24 cellular contexts compared by ENCODE assay signal in genomic region chr2:65580824-65581223, GRCh38.
"Had no signal": no experiment of that assay in that cellular context is flagged by ENCODE, and none has a peak within 500 bp of the region (broad histone marks: within the 10 kb centered on the region; RNA-seq: fewer than 3 reads in every experiment).

No MANE protein-coding gene starts in this region.

- H3K4me3 ChIP-seq: adrenal gland, SJCRH30 had no signal

- H3K4me2 ChIP-seq: SK-N-SH had no signal

- DNase-seq: activated CD4-positive, alpha-beta memory T cell treated with anti-CD3 and anti-CD28 coated beads, Interleukin-2, amount 10 ng/mL, durations not matched to agents 7 days and 5 days; activated CD4-positive, alpha-beta T cell treated with anti-CD3 and anti-CD28 coated beads, Interleukin-2, amount 10 ng/mL, durations not matched to agents 7 days and 5 days; activated CD4-positive, CD25-positive, alpha-beta regulatory T cell; activated CD8-positive, alpha-beta memory T cell treated with anti-CD3 and anti-CD28 coated beads, Interleukin-2, amount 50 U/mL, for 4 hours; activated gamma-delta T cell treated with Interleukin-2 at 50 U/mL for 16 hours; activated naive CD4-positive, alpha-beta T cell treated with anti-CD3 and anti-CD28 coated beads, Interleukin-2, amount 50 U/mL, for 16 hours; activated naive CD8-positive, alpha-beta T cell treated with anti-CD3 and anti-CD28 coated beads, Interleukin-2, amount 10 ng/mL, durations not matched to agents 7 days and 5 days; activated T-cell treated with anti-CD3 and anti-CD28 coated beads, Interleukin-2, amount 50 U/mL, for 72 hours; adrenal gland; anterior cingulate cortex; cerebellar nuclear complex; Kasumi-1; NCI-H1048; NCI-H146; NCI-H187 treated with DMSO at 0.1 percent for 48 hours; NCI-H2081 treated with DMSO at 0.1 percent for 48 hours; NCI-H345; NCI-H524; Right ventricle myocardium superior; SJCRH30; SK-N-SH; T-helper 1 cell had no signal

- H3K4me1 ChIP-seq: adrenal gland, SJCRH30 had no signal

- H3K27me3 ChIP-seq: adrenal gland, SJCRH30 had no signal

- H3K9ac ChIP-seq: SK-N-SH had no signal

- H3K36me3 ChIP-seq: adrenal gland, SJCRH30 had no signal

- H3K27ac ChIP-seq: adrenal gland, RWPE1, SJCRH30, VCaP had no signal
